In the genomic region with DNA sequence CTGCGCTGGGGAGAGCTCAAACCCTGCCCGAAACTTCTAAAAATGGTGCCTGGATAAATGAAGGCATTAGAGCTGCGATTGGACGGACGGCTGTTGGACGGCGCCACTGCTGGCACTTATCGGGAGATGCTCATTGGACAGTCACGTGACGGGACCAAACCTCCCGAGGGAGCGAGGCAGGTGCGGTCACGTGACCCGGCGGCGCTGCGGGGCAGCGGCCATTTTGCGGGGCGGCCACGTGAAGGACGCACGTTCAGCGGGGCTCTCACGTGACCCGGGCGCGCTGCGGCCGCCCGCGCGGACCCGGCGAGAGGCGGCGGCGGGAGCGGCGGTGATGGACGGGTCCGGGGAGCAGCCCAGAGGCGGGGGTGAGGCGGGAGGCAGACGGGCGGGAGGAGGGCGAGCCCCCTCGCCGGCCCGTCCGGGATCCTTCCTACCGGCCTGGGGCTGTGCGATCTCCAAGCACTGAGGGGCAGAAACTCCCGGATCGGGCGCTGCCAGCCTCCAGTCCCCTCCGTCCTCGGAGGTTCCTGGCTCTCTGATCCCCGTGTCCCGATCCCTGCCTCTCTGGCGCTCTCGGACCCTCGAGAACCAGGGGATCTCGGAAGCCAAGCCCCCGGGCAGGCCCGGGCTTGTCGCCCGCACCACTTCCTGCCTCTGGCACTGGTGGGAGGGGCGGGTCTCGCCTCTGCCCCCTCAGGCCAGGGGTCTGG, we compare ENCODE assay signal across 8 cellular contexts. TPM values are rescaled to one million over a fixed set of nuclear protein-coding genes. Genes with fewer than 3 reads are reported as not detected.
DNase-seq lines count a peak whose midpoint lies in the region; ATAC-seq and TF ChIP-seq lines count a peak whose summit lies in the region.

A gene (plus strand): TSS at position 281 of the 713 bp plus-strand sequence. CDS start 54 bp downstream, at position 335.

- peak within 1 kb of the TSS; percentile 76 to 93 for H3K14ac ChIP-seq in mesenchymal stem cell (ENCODE audit: low read length in 2 of 2)

- H3K27ac Mint-ChIP-seq in effector memory CD8-positive, alpha-beta T cell = peak within 1 kb of the TSS; percentile 89 to 91

- H2BK120ac ChIP-seq in mesenchymal stem cell (ENCODE audit: low read depth, low read length) = peak within 1 kb of the TSS; percentile 99

- H4K91ac ChIP-seq in mesenchymal stem cell (ENCODE audit: low read length) = peak within 1 kb of the TSS; percentile 99

- peak within 1 kb of the TSS; percentile 95 to 99 for H3K18ac ChIP-seq in mesenchymal stem cell (ENCODE audit: low read depth in 1 of 2, low read length in 2 of 2)

- peak within 1 kb of the TSS; percentile 99 for H3K9ac ChIP-seq in mesenchymal stem cell (ENCODE audit: low read length)

- no peaks in the 10 kb centered on the region for H3K79me1 ChIP-seq in mesenchymal stem cell (replicated peaks; ENCODE audit: low read length, poor library complexity, severe bottlenecking)

- H3K4me2 ChIP-seq in mesenchymal stem cell (ENCODE audit: low read length, poor library complexity, severe bottlenecking) = peak within 1 kb of the TSS; percentile 73

- peak within 1 kb of the TSS; percentile 86 for H2BK15ac ChIP-seq in mesenchymal stem cell (ENCODE audit: low read depth, poor library complexity, severe bottlenecking)

- peak within 1 kb of the TSS; percentile 50 to 91 for H2BK12ac ChIP-seq in mesenchymal stem cell (ENCODE audit: low read length in 2 of 2)

- H3K4me1 Mint-ChIP-seq in effector memory CD8-positive, alpha-beta T cell (ENCODE audit: low read depth in 2 of 2) = peaks cover 16 to 18% of the 10 kb centered on the region in 2 donors

- H2AK5ac ChIP-seq in mesenchymal stem cell (ENCODE audit: low read length, severe bottlenecking) = peak within 1 kb of the TSS; percentile 94

- H2AFZ ChIP-seq in mesenchymal stem cell (ENCODE audit: low read depth, low read length) = peak within 1 kb of the TSS; percentile 90

- peak within 1 kb of the TSS; percentile 98 for H4K8ac ChIP-seq in mesenchymal stem cell (ENCODE audit: low read length)

- peak within 1 kb of the TSS; percentile 100 for H2BK5ac ChIP-seq in mesenchymal stem cell (ENCODE audit: low read depth, low read length, poor library complexity, severe bottlenecking)

- peak within 1 kb of the TSS; percentile 84 to 98 for H3K4me3 ChIP-seq in mesenchymal stem cell (ENCODE audit: insufficient read depth in 1 of 2, low read depth in 1 of 2, low read length in 2 of 2)

- no peak for TF ChIP-seq CTCF in GM20000 (IDR thresholded peaks at IDR 0.05; ENCODE audit: extremely low read depth, missing control alignments)

- no peaks in the 10 kb centered on the region for H3K9me3 ChIP-seq in mesenchymal stem cell (ENCODE audit: control insufficient read depth, low read length)

- H3K4me1 ChIP-seq in mesenchymal stem cell (ENCODE audit: control insufficient read depth, insufficient read depth, low read depth, low read length) = peaks cover 18% of the 10 kb centered on the region

- peaks cover 22 to 30% of the 10 kb centered on the region in 2 experiments for H3K36me3 ChIP-seq in mesenchymal stem cell (ENCODE audit: control insufficient read depth in 1 of 2, insufficient read depth in 2 of 2, low read depth in 1 of 2, low read length in 2 of 2)

- H3K9me3 Mint-ChIP-seq in effector memory CD8-positive, alpha-beta T cell = no peaks in the 10 kb centered on the region

- peak within 1 kb of the TSS; percentile 100 for H3K27ac ChIP-seq in mesenchymal stem cell (ENCODE audit: low read length, poor library complexity, severe bottlenecking)

- H3K4ac ChIP-seq in mesenchymal stem cell (ENCODE audit: low read depth in 1 of 2, low read length in 2 of 2) = peak within 1 kb of the TSS; percentile 100

- H3K4me3 Mint-ChIP-seq in effector memory CD8-positive, alpha-beta T cell = peak within 1 kb of the TSS; percentile 88 to 91

- H3K36me3 Mint-ChIP-seq in effector memory CD8-positive, alpha-beta T cell (ENCODE audit: insufficient read depth) = peaks cover 25% of the 10 kb centered on the region

- peak within 1 kb of the TSS; percentile 21 to 90 for H3K23ac ChIP-seq in mesenchymal stem cell (ENCODE audit: low read length in 2 of 2)

- no peaks in the 10 kb centered on the region for H3K27me3 Mint-ChIP-seq in effector memory CD8-positive, alpha-beta T cell

- under 1% methylated on average over 36 of the region's 71 CpGs for WGBS in mesenchymal stem cell

- DNase-seq in COLO829 (ENCODE audit: low spot score) (peak; percentile 94), GM20000 (ENCODE audit: low spot score) (peak; percentile 98), HT1080 (ENCODE audit: low read depth) (peak; percentile 97), NOMO-1 treated with dmso at 0.1 percent for 144 hours (lab: John Stamatoyannopoulos, UW; ENCODE audit: unreplicated experiment) (peak; percentile 91), mesenchymal stem cell (peak; percentile 92)
- peak; percentile 89 to 93 (median 92) for DNase-seq in activated CD8-positive, alpha-beta memory T cell treated with anti-CD3 and anti-CD28 coated beads for 48 hours (ENCODE audit: low read depth in 2 of 3, low spot score in 2 of 3)
- peak; percentile 68 to 77 (median 74) for DNase-seq in effector memory CD8-positive, alpha-beta T cell
- DNase-seq in stimulated activated CD8-positive, alpha-beta memory T cell treated with anti-CD3 and anti-CD28 coated beads, Interleukin-12 subunit alpha, Interleukin-12 subunit beta, amount 100 ng/mL, for 24 hours (ENCODE audit: extremely low read depth) = peak; percentile 90

- H3K27me3 ChIP-seq in mesenchymal stem cell (ENCODE audit: control insufficient read depth in 1 of 2, insufficient read depth in 1 of 2, low read length in 2 of 2) = no peaks in the 10 kb centered on the region

- peak; percentile 93 for ATAC-seq in effector memory CD8-positive, alpha-beta T cell (replicated peaks)

RNA-seq across cellular contexts. Expression of the gene that starts here (rescaled TPM):
- 198 and 273 TPM in 2 replicates for total RNA-seq in HT1080 (2014; rRNA removed; shearing (Covaris generic))
- 167 and 232 TPM in 2 replicates for polyA plus RNA-seq in HT1080 (2015; cell fraction: cytosol; rRNA removed)
- polyA plus RNA-seq in HT1080 (2015; cell fraction: nucleus; rRNA removed) = 190 and 206 TPM in 2 replicates
- polyA plus RNA-seq in mesenchymal stem cell (2013, experiment 1 of 2) = 119 TPM
- polyA plus RNA-seq in mesenchymal stem cell (2013, experiment 2 of 2) = 110 TPM

Comparison
In these comparisons a context has a peak if more than half of its experiments do, and no peak if none do; other contexts are left out.
1. Peak in every context shown above with its lines: DNase-seq, ATAC-seq, H3K4me3 ChIP-seq and H3K27ac ChIP-seq.